Comparison of ENCODE assay signal across 29 cellular contexts in the genomic region with DNA sequence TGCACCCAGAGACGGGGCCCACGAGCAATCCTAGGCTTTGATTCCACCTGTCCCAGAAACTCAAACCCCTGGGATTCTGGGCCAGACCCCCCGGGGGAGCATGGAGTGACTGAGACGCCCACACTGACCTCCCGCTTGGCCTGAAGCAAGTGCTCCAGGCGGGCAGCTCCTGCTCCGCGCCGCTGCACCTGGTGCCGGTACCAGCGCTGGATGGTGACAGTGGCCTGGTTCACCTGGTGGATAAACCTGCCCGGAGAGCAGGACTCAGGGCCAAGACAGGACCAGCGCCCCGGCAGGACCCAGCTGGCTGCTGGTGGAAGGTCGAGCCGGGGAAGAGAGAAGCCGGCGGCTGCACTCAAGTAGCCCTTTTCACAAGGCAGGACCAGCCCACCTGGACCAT. TPM values are rescaled to one million over a fixed set of nuclear protein-coding genes. Genes with fewer than 3 reads are reported as not detected.
"Had no signal": no experiment of that assay in that cellular context is flagged by ENCODE, and none has a peak within 500 bp of the region (broad histone marks: within the 10 kb centered on the region; RNA-seq: fewer than 3 reads in every experiment).

No MANE protein-coding gene starts in this region.

- H3K4me3 ChIP-seq: adrenal gland, MG63, PC-9 had no signal

- H3K36me3 Mint-ChIP-seq: activated naive CD4-positive, alpha-beta T cell treated with anti-CD3 and anti-CD28 coated beads, Interleukin-2, amount 50 U/mL, for 72 hours; T-cell had no signal

- FAIRE-seq: RCC 7860 had no signal

- H3K36me3 ChIP-seq: adrenal gland had no signal

- H3K27ac Mint-ChIP-seq: activated CD4-positive, alpha-beta T cell treated with anti-CD3 and anti-CD28 coated beads for 36 hours; activated CD4-positive, alpha-beta T cell treated with anti-CD3 and anti-CD28 coated beads, Interleukin-2, amount 10 ng/mL, durations not matched to agents 7 days and 5 days; activated CD8-positive, alpha-beta T cell treated with anti-CD3 and anti-CD28 coated beads, Interleukin-2, amount 10 ng/mL, durations not matched to agents 7 days and 5 days; activated naive CD4-positive, alpha-beta T cell treated with anti-CD3 and anti-CD28 coated beads for 36 hours; activated naive CD4-positive, alpha-beta T cell treated with anti-CD3 and anti-CD28 coated beads, Interleukin-2, amount 50 U/mL, for 72 hours; activated T-cell treated with anti-CD3 and anti-CD28 coated beads, Interleukin-2, amount 50 U/mL, for 24 hours; activated T-helper 2 cell treated with anti-CD3 and anti-CD28 coated beads, Interferon-gamma antibody, Interleukin-2, Interleukin-4, amounts not matched to agents 10 μg/mL and 5 μg/mL and 100 μg/mL, durations not matched to agents 14 hours and 24 hours and 36 hours; T-cell; WTC11 had no signal

- H3K27ac ChIP-seq: adrenal gland, PC-9, RWPE1 had no signal

- H3K27me3 Mint-ChIP-seq: activated CD4-positive, alpha-beta T cell treated with anti-CD3 and anti-CD28 coated beads for 36 hours; activated CD4-positive, alpha-beta T cell treated with anti-CD3 and anti-CD28 coated beads, Interleukin-2, amount 10 ng/mL, durations not matched to agents 7 days and 5 days; activated T-cell treated with anti-CD3 and anti-CD28 coated beads, Interleukin-2, amount 50 U/mL, for 24 hours; brain; T-cell had no signal

- H3K4me1 Mint-ChIP-seq: activated CD4-positive, alpha-beta T cell treated with anti-CD3 and anti-CD28 coated beads for 36 hours; activated CD4-positive, alpha-beta T cell treated with anti-CD3 and anti-CD28 coated beads, Interleukin-2, amount 10 ng/mL, durations not matched to agents 7 days and 5 days; brain; T-cell; WTC11 had no signal

- H3K9me3 Mint-ChIP-seq: activated CD4-positive, alpha-beta T cell treated with anti-CD3 and anti-CD28 coated beads, Interleukin-2, amount 10 ng/mL, durations not matched to agents 7 days and 5 days; activated naive CD4-positive, alpha-beta T cell treated with anti-CD3 and anti-CD28 coated beads for 36 hours; activated naive CD4-positive, alpha-beta T cell treated with anti-CD3 and anti-CD28 coated beads, Interleukin-2, amount 50 U/mL, for 72 hours; activated T-cell treated with anti-CD3 and anti-CD28 coated beads, Interleukin-2, amount 50 U/mL, for 24 hours; activated T-helper 2 cell treated with anti-CD3 and anti-CD28 coated beads, Interferon-gamma antibody, Interleukin-2, Interleukin-4, amounts not matched to agents 10 μg/mL and 5 μg/mL and 100 μg/mL, durations not matched to agents 14 hours and 24 hours and 36 hours; brain; T-cell; WTC11 had no signal

- H3K4me1 ChIP-seq: adrenal gland had no signal

- H3K9me3 ChIP-seq: adrenal gland, MG63 had no signal

- H3K27me3 ChIP-seq: adrenal gland, MG63 had no signal

- DNase-seq: activated gamma-delta T cell; activated T-cell treated with anti-CD3 and anti-CD28 coated beads, Interleukin-2, amount 50 U/mL, for 24 hours; central memory CD4-positive, alpha-beta T cell; NCI-H1092; NCI-H1436 treated with DMSO at 0.1 percent for 48 hours; NCI-H2029; NCI-H510A; NCI-H748 treated with DMSO at 0.1 percent for 48 hours; NK-92 treated with Interleukin-12 subunit alpha and Interleukin-12 subunit beta, amount 100 ng/mL, for 24 hours; SIG-M5; T1000 had no signal

- H3K4me2 ChIP-seq: PC-9 had no signal

- H2AFZ ChIP-seq: PC-9 had no signal

- H3K4me3 Mint-ChIP-seq: activated CD4-positive, alpha-beta T cell treated with anti-CD3 and anti-CD28 coated beads for 36 hours; activated CD4-positive, alpha-beta T cell treated with anti-CD3 and anti-CD28 coated beads, Interleukin-2, amount 10 ng/mL, durations not matched to agents 7 days and 5 days; activated CD8-positive, alpha-beta T cell treated with anti-CD3 and anti-CD28 coated beads, Interleukin-2, amount 10 ng/mL, durations not matched to agents 7 days and 5 days; activated naive CD4-positive, alpha-beta T cell treated with anti-CD3 and anti-CD28 coated beads for 36 hours; activated T-cell treated with anti-CD3 and anti-CD28 coated beads, Interleukin-2, amount 50 U/mL, for 24 hours; brain; T-cell; WTC11 had no signal

RNA-seq across cellular contexts. Expression of a gene that starts 34.9 kb away (rescaled TPM):
- total RNA-seq: activated CD4-positive, alpha-beta T cell treated with anti-CD3 and anti-CD28 coated beads for 36 hours; activated CD4-positive, alpha-beta T cell treated with anti-CD3 and anti-CD28 coated beads, Interleukin-2, amount 10 ng/mL, durations not matched to agents 7 days and 5 days; activated CD8-positive, alpha-beta T cell treated with anti-CD3 and anti-CD28 coated beads, Interleukin-2, amount 10 ng/mL, durations not matched to agents 7 days and 5 days; activated naive CD4-positive, alpha-beta T cell treated with anti-CD3 and anti-CD28 coated beads for 36 hours; activated naive CD4-positive, alpha-beta T cell treated with anti-CD3 and anti-CD28 coated beads, Interleukin-2, amount 50 U/mL, for 72 hours; activated T-helper 2 cell treated with anti-CD3 and anti-CD28 coated beads, Interferon-gamma antibody, Interleukin-2, Interleukin-4, amounts not matched to agents 10 μg/mL and 5 μg/mL and 100 μg/mL, durations not matched to agents 14 hours and 24 hours and 36 hours; adrenal gland; OCI-LY7; PC-9; Right ventricle myocardium inferior; SK-MEL-5; T-cell; T-helper 2 cell treated with Interferon-gamma antibody and Interleukin-4, amounts not matched to agents 100 ng/mL and 5 ng/mL, for 36 hours; WTC11 had no signal
- polyA plus RNA-seq: adrenal gland had no signal
